ENCODE assay signal across 8 cellular contexts in the genomic region with DNA sequence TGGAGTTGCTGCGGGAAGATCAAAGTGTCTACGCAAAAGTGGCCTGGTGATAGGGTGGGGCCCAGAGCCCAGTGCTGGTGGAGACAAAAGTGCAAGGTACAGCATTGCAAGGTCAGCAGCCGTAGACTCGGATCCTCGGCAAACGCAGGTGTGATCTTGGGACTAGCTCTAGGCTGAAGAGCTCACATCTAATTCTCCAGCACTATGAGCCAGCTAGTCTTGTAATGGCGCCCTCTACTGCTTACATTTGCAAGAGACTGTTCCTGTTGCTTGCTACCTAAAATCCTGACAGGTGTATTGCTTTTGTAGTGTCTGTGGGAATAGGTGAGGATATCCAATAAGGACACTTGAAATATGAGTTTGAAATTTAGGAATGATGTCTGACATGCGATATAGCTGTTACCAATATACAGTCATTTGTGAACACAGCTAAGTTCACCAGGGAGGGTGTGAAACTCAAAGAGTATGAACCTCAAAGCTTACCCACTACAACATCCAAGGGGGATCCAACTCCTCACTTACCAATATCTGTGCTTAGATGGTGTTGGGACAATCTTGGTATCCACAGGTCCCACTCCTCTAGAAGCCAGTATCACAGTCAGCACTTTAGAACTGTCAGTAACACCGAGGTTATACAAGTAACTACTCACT. TPM values are rescaled to one million over a fixed set of nuclear protein-coding genes. Genes with fewer than 3 reads are reported as not detected.
DNase-seq lines count a peak whose midpoint lies in the region; FAIRE-seq and TF ChIP-seq lines count a peak whose summit lies in the region.

No MANE protein-coding gene starts in this region.

- no peaks in the 10 kb centered on the region for H3K36me3 Mint-ChIP-seq in H9 (ENCODE audit: insufficient read depth in 1 of 3, low read depth in 3 of 3)
- H3K36me3 Mint-ChIP-seq in activated naive CD8-positive, alpha-beta T cell treated with anti-CD3 and anti-CD28 coated beads for 36 hours, result no peaks in the 10 kb centered on the region

- no peaks in the 10 kb centered on the region for H3K27me3 Mint-ChIP-seq in H9 (ENCODE audit: low read depth)
- no peaks in the 10 kb centered on the region for H3K27me3 Mint-ChIP-seq in activated naive CD8-positive, alpha-beta T cell treated with anti-CD3 and anti-CD28 coated beads for 36 hours

- no peak overlapping the region for H4K5ac ChIP-seq in H9 (ENCODE audit: insufficient read length, low read depth, low read length)

- TF ChIP-seq POLR2A in GM12891 (IDR thresholded peaks at IDR 0.05; ENCODE audit: low read depth, low read length), result no peak

- H3K56ac ChIP-seq in H9 (ENCODE audit: insufficient read length, low read depth, low read length), result no peak overlapping the region

- H3K23ac ChIP-seq in H9 (ENCODE audit: insufficient read length, low read depth, low read length), result no peak overlapping the region

- H2BK5ac ChIP-seq in H9 (ENCODE audit: insufficient read length, low read length), result no peak overlapping the region

- no peak overlapping the region for H3T11ph ChIP-seq in H9 (ENCODE audit: low read length)

- H2AFZ ChIP-seq in H9 (ENCODE audit: low read length), result no peak overlapping the region
- no peak overlapping the region for H2AFZ ChIP-seq in keratinocyte (ENCODE audit: control insufficient read depth, low read length)

- H4K8ac ChIP-seq in H9 (replicated peaks; ENCODE audit: insufficient read length, low read depth, low read length), result no peak overlapping the region

- H3K4ac ChIP-seq in H9 (ENCODE audit: low read depth, low read length), result no peak overlapping the region

- H3K36me3 ChIP-seq in SK-N-MC (ENCODE audit: insufficient read depth, low read length) (no peaks in the 10 kb centered on the region), keratinocyte (ENCODE audit: control insufficient read depth in 2 of 2, extremely low read depth in 1 of 2, insufficient read depth in 2 of 2, low read length in 2 of 2) (no peaks in the 10 kb centered on the region)

- H3K4me3 ChIP-seq in SK-N-MC, result no peak overlapping the region
- H3K4me3 ChIP-seq in keratinocyte (ENCODE audit: control insufficient read depth in 2 of 3, extremely low read depth in 1 of 3, insufficient read depth in 2 of 3, low read depth in 1 of 3, low read length in 3 of 3), result no peak overlapping the region

- no peaks in the 10 kb centered on the region for H3K9me3 Mint-ChIP-seq in H9
- no peaks in the 10 kb centered on the region for H3K9me3 Mint-ChIP-seq in activated naive CD8-positive, alpha-beta T cell treated with anti-CD3 and anti-CD28 coated beads for 36 hours

- no peak overlapping the region for H2BK15ac ChIP-seq in H9 (ENCODE audit: low read depth, low read length)

- H3K27me3 ChIP-seq in H9 (ENCODE audit: insufficient read depth, low read length) (no peaks in the 10 kb centered on the region), keratinocyte (ENCODE audit: control insufficient read depth, extremely low read depth, insufficient read depth, low read length) (no peaks in the 10 kb centered on the region)

- no peaks in the 10 kb centered on the region for H3K23me2 ChIP-seq in H9 (ENCODE audit: insufficient read length, low read depth, low read length, poor library complexity, severe bottlenecking)

- H4K91ac ChIP-seq in H9 (ENCODE audit: insufficient read length, low read depth, low read length), result no peak overlapping the region

- no peak overlapping the region for H2BK120ac ChIP-seq in H9 (ENCODE audit: low read depth, low read length, poor library complexity, severe bottlenecking)

- DNase-seq in GM12891 (ENCODE audit: insufficient read length, low spot score) (peak; percentile 22), H9 (peak; percentile 78), M059J (ENCODE audit: low read depth) (peak; percentile 66), SK-N-MC (ENCODE audit: low read depth, low spot score) (peak; percentile 44), keratinocyte (ENCODE audit: low read depth, low spot score) (peak; percentile 28), cortex of kidney (lab: John Stamatoyannopoulos, UW) (no peak)
- DNase-seq in activated naive CD8-positive, alpha-beta T cell treated with anti-CD3 and anti-CD28 coated beads for 36 hours, result peak; percentile 42
- DNase-seq in stimulated activated CD8-positive, alpha-beta memory T cell treated with anti-CD3 and anti-CD28 coated beads, Interleukin-4, amount 100 ng/mL, for 48 hours, result peak; percentile 47

- TF ChIP-seq CTCF in H9 (conservative IDR thresholded peaks at IDR 0.05) (peak; percentile 83), keratinocyte (optimal IDR thresholded peaks at IDR 0.05 in 1 of 3, IDR thresholded peaks at IDR 0.05 in 1 of 3, conservative IDR thresholded peaks at IDR 0.05 in 1 of 3; ENCODE audit: extremely low read depth in 1 of 3, insufficient read depth in 2 of 3, low read length in 3 of 3) (peak; percentile 70 to 79 (median 70))

- H3K79me2 ChIP-seq in H9 (ENCODE audit: insufficient read depth, low read length), result no peaks in the 10 kb centered on the region
- no peaks in the 10 kb centered on the region for H3K79me2 ChIP-seq in keratinocyte (ENCODE audit: control insufficient read depth, insufficient read depth, low read length)

- no peak overlapping the region for H3K4me3 Mint-ChIP-seq in H9
- no peak overlapping the region for H3K4me3 Mint-ChIP-seq in activated naive CD8-positive, alpha-beta T cell treated with anti-CD3 and anti-CD28 coated beads for 36 hours

- FAIRE-seq in GM12891 (lab: Jason Lieb, UNC), result peak; percentile 94
- FAIRE-seq in keratinocyte (lab: Jason Lieb, UNC), result peak; percentile 95

- no peak overlapping the region for H3K4me2 ChIP-seq in H9 (ENCODE audit: insufficient read depth, insufficient read length, low read length)
- no peak overlapping the region for H3K4me2 ChIP-seq in keratinocyte (ENCODE audit: control insufficient read depth, extremely low read depth, insufficient read depth, low read depth, low read length)

- no peaks in the 10 kb centered on the region for H3K4me1 ChIP-seq in H9 (ENCODE audit: insufficient read depth, low read length)
- H3K4me1 ChIP-seq in keratinocyte (ENCODE audit: control insufficient read depth, extremely low read depth, insufficient read depth, low read length), result peaks cover 14% of the 10 kb centered on the region

- no peaks in the 10 kb centered on the region for H3K9me1 ChIP-seq in keratinocyte (ENCODE audit: control insufficient read depth, extremely low read depth, insufficient read depth, low read length)

- H3K18ac ChIP-seq in H9 (ENCODE audit: insufficient read length, low read depth, low read length), result no peak overlapping the region

- H3K14ac ChIP-seq in H9 (ENCODE audit: insufficient read depth, low read length), result no peak overlapping the region

- no peak overlapping the region for H2BK20ac ChIP-seq in H9 (ENCODE audit: low read depth, low read length, poor library complexity, severe bottlenecking)

- no peak overlapping the region for H3K27ac ChIP-seq in H9 (ENCODE audit: insufficient read length, low read depth, low read length)
- H3K27ac ChIP-seq in SK-N-MC, result no peak overlapping the region
- no peak overlapping the region for H3K27ac ChIP-seq in keratinocyte (ENCODE audit: control insufficient read depth, insufficient read depth, low read length)

- dilution Hi-C loops in keratinocyte (cut with MboI; ENCODE audit: extremely low pct_ligation_motif_present, low sequenced_read_pairs), result no loop called here

- WGBS in H9 (ENCODE audit: extremely low coverage, insufficient read length, low lambda C conversion rate), result no CpG with 5 or more reads among the region's 9 CpGs

- H2BK12ac ChIP-seq in H9 (ENCODE audit: insufficient read length, low read depth, low read length), result no peak overlapping the region

- no peaks in the 10 kb centered on the region for H3K9me3 ChIP-seq in H9 (ENCODE audit: control insufficient read depth, low read depth, low read length)
- no peaks in the 10 kb centered on the region for H3K9me3 ChIP-seq in SK-N-MC (ENCODE audit: low read depth, low read length)
- no peaks in the 10 kb centered on the region for H3K9me3 ChIP-seq in keratinocyte (ENCODE audit: control insufficient read depth, low read depth, low read length)

- no peak overlapping the region for H2AK5ac ChIP-seq in H9 (ENCODE audit: insufficient read length, low read length)

- no peaks in the 10 kb centered on the region for H3K79me1 ChIP-seq in H9 (ENCODE audit: insufficient read depth, low read depth, low read length, poor library complexity, severe bottlenecking)

- no peak overlapping the region for H3K27ac Mint-ChIP-seq in H9
- no peak overlapping the region for H3K27ac Mint-ChIP-seq in activated naive CD8-positive, alpha-beta T cell treated with anti-CD3 and anti-CD28 coated beads for 36 hours

- H4K20me1 ChIP-seq in H9 (ENCODE audit: control insufficient read depth, insufficient read depth, insufficient read length) (no peaks in the 10 kb centered on the region), keratinocyte (ENCODE audit: control insufficient read depth, extremely low read depth, insufficient read depth, low read length) (no peaks in the 10 kb centered on the region)

- H3K4me1 Mint-ChIP-seq in H9, result no peaks in the 10 kb centered on the region; a peak in 2 of 4 replicates
- peaks cover 4% of the 10 kb centered on the region for H3K4me1 Mint-ChIP-seq in activated naive CD8-positive, alpha-beta T cell treated with anti-CD3 and anti-CD28 coated beads for 36 hours

- no peak overlapping the region for H3K9ac ChIP-seq in H9 (ENCODE audit: extremely low read depth, insufficient read length, low read length)
- no peak overlapping the region for H3K9ac ChIP-seq in SK-N-MC (ENCODE audit: insufficient read length)
- no peak overlapping the region for H3K9ac ChIP-seq in keratinocyte (ENCODE audit: control insufficient read depth, extremely low read depth, insufficient read depth, low read length)

TF ChIP-seq in GM12891, 5 proteins besides CTCF, POLR2A, EP300 and RAD21:
- TF ChIP-seq POLR2AphosphoS5 (IDR thresholded peaks at IDR 0.05; ENCODE audit: low read depth, low read length) (no peak), TAF1 (IDR thresholded peaks at IDR 0.05; ENCODE audit: low read depth, low read length) (no peak), POU2F2 (IDR thresholded peaks at IDR 0.05; ENCODE audit: low read depth, low read length) (no peak), SPI1 (IDR thresholded peaks at IDR 0.05; ENCODE audit: low read depth, low read length) (no peak), PAX5 (IDR thresholded peaks at IDR 0.05; ENCODE audit: insufficient read depth, low read length, severe bottlenecking) (no peak)

RNA-seq across cellular contexts. Expression of gene PDE7B, which starts 58.4 kb away (rescaled TPM):
- 0.05 TPM for polyA plus RNA-seq in GM12891 (2012; ENCODE audit: low read depth, missing spikeins)
- total RNA-seq in H9 (2021), result not detected in 2 replicates
- total RNA-seq in M059J (2014; rRNA removed; shearing (Covaris generic)), result 3.5 and 3.6 TPM in 2 replicates
- under 1 TPM; 0.50 to 0.54 TPM for total RNA-seq in activated naive CD8-positive, alpha-beta T cell treated with anti-CD3 and anti-CD28 coated beads for 36 hours
- 0.01 to 0.03 TPM (median 0.03 TPM) in 3 replicates for polyA plus RNA-seq in keratinocyte
- not detected for polyA plus RNA-seq in keratinocyte (2011; ENCODE audit: low read depth)
- polyA plus RNA-seq in keratinocyte (2011; cell fraction: cytosol; rRNA removed), result 0.01 TPM in 1 of 2 replicates, not detected in the other
- 0.03 TPM in 1 of 2 replicates, not detected in the other for polyA plus RNA-seq in keratinocyte (2011; cell fraction: nucleus; rRNA removed)
- polyA plus RNA-seq in keratinocyte (2012; ENCODE audit: low replicate concordance), result 0.03 TPM in 1 of 2 replicates, not detected in the other
- not detected in 3 replicates for polyA minus RNA-seq in keratinocyte
- not detected for polyA minus RNA-seq in keratinocyte (2011; cell fraction: cytosol; rRNA and poly(A)+ RNA removed)
- not detected in 2 replicates for polyA minus RNA-seq in keratinocyte (2011; cell fraction: nucleus; rRNA and poly(A)+ RNA removed)
